Comparison of ENCODE assay signal across 1 cellular context in genomic region chr3:13866406-13866965, GRCh38.
A peak's percentile ranks its signal among the peaks of the same experiment; 100 is the strongest.
TF ChIP-seq lines count a peak whose summit lies in the region.

No MANE protein-coding gene starts in this region.

TF ChIP-seq in HEK293, 187 proteins besides CTCF, POLR2A, EP300 and RAD21 (continued from another document):
- no peak for TF ChIP-seq ZNF510 (tag by site-specific recombination; IDR thresholded peaks at IDR 0.05; ENCODE audit: insufficient replicate concordance)
- TF ChIP-seq, protein P1, sequence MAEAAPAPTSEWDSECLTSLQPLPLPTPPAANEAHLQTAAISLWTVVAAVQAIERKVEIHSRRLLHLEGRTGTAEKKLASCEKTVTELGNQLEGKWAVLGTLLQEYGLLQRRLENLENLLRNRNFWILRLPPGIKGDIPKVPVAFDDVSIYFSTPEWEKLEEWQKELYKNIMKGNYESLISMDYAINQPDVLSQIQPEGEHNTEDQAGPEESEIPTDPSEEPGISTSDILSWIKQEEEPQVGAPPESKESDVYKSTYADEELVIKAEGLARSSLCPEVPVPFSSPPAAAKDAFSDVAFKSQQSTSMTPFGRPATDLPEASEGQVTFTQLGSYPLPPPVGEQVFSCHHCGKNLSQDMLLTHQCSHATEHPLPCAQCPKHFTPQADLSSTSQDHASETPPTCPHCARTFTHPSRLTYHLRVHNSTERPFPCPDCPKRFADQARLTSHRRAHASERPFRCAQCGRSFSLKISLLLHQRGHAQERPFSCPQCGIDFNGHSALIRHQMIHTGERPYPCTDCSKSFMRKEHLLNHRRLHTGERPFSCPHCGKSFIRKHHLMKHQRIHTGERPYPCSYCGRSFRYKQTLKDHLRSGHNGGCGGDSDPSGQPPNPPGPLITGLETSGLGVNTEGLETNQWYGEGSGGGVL (tag by site-specific recombination; IDR thresholded peaks at IDR 0.05) = peak; percentile 55; the same call in 1 of the 2 replicates
- peak; percentile 91 for TF ChIP-seq ZIC2 (tag by site-specific recombination; IDR thresholded peaks at IDR 0.05)
- TF ChIP-seq ZNF626 (tag by site-specific recombination; IDR thresholded peaks at IDR 0.05) = no peak
- no peak for TF ChIP-seq SP3 (tag by site-specific recombination; IDR thresholded peaks at IDR 0.05)
- TF ChIP-seq, protein P2, sequence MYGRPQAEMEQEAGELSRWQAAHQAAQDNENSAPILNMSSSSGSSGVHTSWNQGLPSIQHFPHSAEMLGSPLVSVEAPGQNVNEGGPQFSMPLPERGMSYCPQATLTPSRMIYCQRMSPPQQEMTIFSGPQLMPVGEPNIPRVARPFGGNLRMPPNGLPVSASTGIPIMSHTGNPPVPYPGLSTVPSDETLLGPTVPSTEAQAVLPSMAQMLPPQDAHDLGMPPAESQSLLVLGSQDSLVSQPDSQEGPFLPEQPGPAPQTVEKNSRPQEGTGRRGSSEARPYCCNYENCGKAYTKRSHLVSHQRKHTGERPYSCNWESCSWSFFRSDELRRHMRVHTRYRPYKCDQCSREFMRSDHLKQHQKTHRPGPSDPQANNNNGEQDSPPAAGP (tag by site-specific recombination; IDR thresholded peaks at IDR 0.05) = peak; percentile 97
- TF ChIP-seq ZNF670 (tag by site-specific recombination; IDR thresholded peaks at IDR 0.05; ENCODE audit: low read depth) = no peak
- TF ChIP-seq ZBTB10 (tag by site-specific recombination; IDR thresholded peaks at IDR 0.05) = no peak
- no peak for TF ChIP-seq ZNF449 (tag by site-specific recombination; IDR thresholded peaks at IDR 0.05)
- peak; percentile 98 for TF ChIP-seq EGR2 (tag by site-specific recombination; IDR thresholded peaks at IDR 0.05; ENCODE audit: low read depth)
- TF ChIP-seq ZNF155 (tag by site-specific recombination; IDR thresholded peaks at IDR 0.05) = no peak
- no peak for TF ChIP-seq ZNF146 (tag by site-specific recombination; IDR thresholded peaks at IDR 0.05)
- TF ChIP-seq SP2 (tag by site-specific recombination; IDR thresholded peaks at IDR 0.05) = no peak
- no peak for TF ChIP-seq ZNF394 (tag by site-specific recombination; IDR thresholded peaks at IDR 0.05; ENCODE audit: borderline replicate concordance)
- TF ChIP-seq ZNF335 (tag by site-specific recombination; conservative IDR thresholded peaks at IDR 0.05) = no peak
- TF ChIP-seq ZNF366 (tag by site-specific recombination; conservative IDR thresholded peaks at IDR 0.05) = no peak
- no peak for TF ChIP-seq ZNF302 (tag by site-specific recombination; IDR thresholded peaks at IDR 0.05; ENCODE audit: low read depth)
- TF ChIP-seq ZNF292 (tag by site-specific recombination; IDR thresholded peaks at IDR 0.05; ENCODE audit: borderline replicate concordance, low read depth) = no peak
- no peak for TF ChIP-seq KLF9 (tag by site-specific recombination; IDR thresholded peaks at IDR 0.05; ENCODE audit: low read depth)
- no peak for TF ChIP-seq ZBTB8A (tag by site-specific recombination; IDR thresholded peaks at IDR 0.05)
- TF ChIP-seq ZNF280D (tag by site-specific recombination; IDR thresholded peaks at IDR 0.05) = no peak
- TF ChIP-seq MZF1 (tag by site-specific recombination; IDR thresholded peaks at IDR 0.05; ENCODE audit: borderline replicate concordance) = no peak
- no peak for TF ChIP-seq KLF10 (tag by site-specific recombination; IDR thresholded peaks at IDR 0.05)
- no peak for TF ChIP-seq ZNF561 (tag by site-specific recombination; IDR thresholded peaks at IDR 0.05; ENCODE audit: borderline replicate concordance)
- TF ChIP-seq ZBTB17 (tag by site-specific recombination; IDR thresholded peaks at IDR 0.05) = peak; percentile 28; the same call in 1 of the 2 replicates
- TF ChIP-seq, protein P3, sequence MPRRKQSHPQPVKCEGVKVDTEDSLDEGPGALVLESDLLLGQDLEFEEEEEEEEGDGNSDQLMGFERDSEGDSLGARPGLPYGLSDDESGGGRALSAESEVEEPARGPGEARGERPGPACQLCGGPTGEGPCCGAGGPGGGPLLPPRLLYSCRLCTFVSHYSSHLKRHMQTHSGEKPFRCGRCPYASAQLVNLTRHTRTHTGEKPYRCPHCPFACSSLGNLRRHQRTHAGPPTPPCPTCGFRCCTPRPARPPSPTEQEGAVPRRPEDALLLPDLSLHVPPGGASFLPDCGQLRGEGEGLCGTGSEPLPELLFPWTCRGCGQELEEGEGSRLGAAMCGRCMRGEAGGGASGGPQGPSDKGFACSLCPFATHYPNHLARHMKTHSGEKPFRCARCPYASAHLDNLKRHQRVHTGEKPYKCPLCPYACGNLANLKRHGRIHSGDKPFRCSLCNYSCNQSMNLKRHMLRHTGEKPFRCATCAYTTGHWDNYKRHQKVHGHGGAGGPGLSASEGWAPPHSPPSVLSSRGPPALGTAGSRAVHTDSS (tag by site-specific recombination; IDR thresholded peaks at IDR 0.05) = no peak
- TF ChIP-seq ZNF596 (tag by site-specific recombination; IDR thresholded peaks at IDR 0.05) = no peak
- no peak for TF ChIP-seq ZNF555 (tag by site-specific recombination; conservative IDR thresholded peaks at IDR 0.05)
- TF ChIP-seq MYNN (tag by site-specific recombination; IDR thresholded peaks at IDR 0.05; ENCODE audit: borderline replicate concordance) = no peak
- TF ChIP-seq ZFP3 (tag by site-specific recombination; IDR thresholded peaks at IDR 0.05; ENCODE audit: low read depth) = no peak
- TF ChIP-seq PRDM4 (tag by site-specific recombination; IDR thresholded peaks at IDR 0.05) = no peak
- TF ChIP-seq ZFP41 (tag by site-specific recombination; IDR thresholded peaks at IDR 0.05; ENCODE audit: borderline replicate concordance) = no peak
- TF ChIP-seq ZNF76 (tag by site-specific recombination; IDR thresholded peaks at IDR 0.05; ENCODE audit: borderline replicate concordance, low read depth) = no peak
- no peak for TF ChIP-seq ZNF514 (tag by site-specific recombination; IDR thresholded peaks at IDR 0.05)
- peak; percentile 73 for TF ChIP-seq SCRT2 (tag by site-specific recombination; IDR thresholded peaks at IDR 0.05)
- TF ChIP-seq, protein P4, sequence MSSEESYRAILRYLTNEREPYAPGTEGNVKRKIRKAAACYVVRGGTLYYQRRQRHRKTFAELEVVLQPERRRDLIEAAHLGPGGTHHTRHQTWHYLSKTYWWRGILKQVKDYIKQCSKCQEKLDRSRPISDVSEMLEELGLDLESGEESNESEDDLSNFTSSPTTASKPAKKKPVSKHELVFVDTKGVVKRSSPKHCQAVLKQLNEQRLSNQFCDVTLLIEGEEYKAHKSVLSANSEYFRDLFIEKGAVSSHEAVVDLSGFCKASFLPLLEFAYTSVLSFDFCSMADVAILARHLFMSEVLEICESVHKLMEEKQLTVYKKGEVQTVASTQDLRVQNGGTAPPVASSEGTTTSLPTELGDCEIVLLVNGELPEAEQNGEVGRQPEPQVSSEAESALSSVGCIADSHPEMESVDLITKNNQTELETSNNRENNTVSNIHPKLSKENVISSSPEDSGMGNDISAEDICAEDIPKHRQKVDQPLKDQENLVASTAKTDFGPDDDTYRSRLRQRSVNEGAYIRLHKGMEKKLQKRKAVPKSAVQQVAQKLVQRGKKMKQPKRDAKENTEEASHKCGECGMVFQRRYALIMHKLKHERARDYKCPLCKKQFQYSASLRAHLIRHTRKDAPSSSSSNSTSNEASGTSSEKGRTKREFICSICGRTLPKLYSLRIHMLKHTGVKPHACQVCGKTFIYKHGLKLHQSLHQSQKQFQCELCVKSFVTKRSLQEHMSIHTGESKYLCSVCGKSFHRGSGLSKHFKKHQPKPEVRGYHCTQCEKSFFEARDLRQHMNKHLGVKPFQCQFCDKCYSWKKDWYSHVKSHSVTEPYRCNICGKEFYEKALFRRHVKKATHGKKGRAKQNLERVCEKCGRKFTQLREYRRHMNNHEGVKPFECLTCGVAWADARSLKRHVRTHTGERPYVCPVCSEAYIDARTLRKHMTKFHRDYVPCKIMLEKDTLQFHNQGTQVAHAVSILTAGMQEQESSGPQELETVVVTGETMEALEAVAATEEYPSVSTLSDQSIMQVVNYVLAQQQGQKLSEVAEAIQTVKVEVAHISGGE (tag by site-specific recombination; conservative IDR thresholded peaks at IDR 0.05; ENCODE audit: low read depth) = no peak
